Comparison of ENCODE assay signal across 10 cellular contexts in genomic region chr2:144237845-144238637, GRCh38.
DNase-seq lines count a peak whose midpoint lies in the region; ATAC-seq, FAIRE-seq and TF ChIP-seq lines count a peak whose summit lies in the region.
"Had no signal": no experiment of that assay in that cellular context is flagged by ENCODE, and none has a peak within 500 bp of the region (broad histone marks: within the 10 kb centered on the region; RNA-seq: fewer than 3 reads in every experiment).

No MANE protein-coding gene starts in this region.

- peaks cover 19% of the 10 kb centered on the region for H3K36me3 Mint-ChIP-seq in activated naive CD8-positive, alpha-beta T cell treated with anti-CD3 and anti-CD28 coated beads for 36 hours
- peaks cover 7% of the 10 kb centered on the region for H3K36me3 Mint-ChIP-seq in activated naive CD8-positive, alpha-beta T cell treated with anti-CD3 and anti-CD28 coated beads, Interleukin-2, amount 50 U/mL, for 24 hours (ENCODE audit: low read depth)

- CTCF ChIA-PET in H1 (lab: Charles Lee; ENCODE audit: partially characterized antibody): interaction anchor here (0.7 to 0.9 kb wide), 2 partner anchors 93 to 700 kb away, joined by 3 read pairs; no protein-coding TSS in a partner anchor

- no peak overlapping the region for H4K5ac ChIP-seq in H1 (ENCODE audit: insufficient read length, low read depth, low read length)

- no peak overlapping the region for H3K4me3 Mint-ChIP-seq in activated naive CD8-positive, alpha-beta T cell treated with anti-CD3 and anti-CD28 coated beads for 36 hours
- no peak overlapping the region for H3K4me3 Mint-ChIP-seq in activated naive CD8-positive, alpha-beta T cell treated with anti-CD3 and anti-CD28 coated beads, Interleukin-2, amount 50 U/mL, for 24 hours

- no peak overlapping the region for H2AK5ac ChIP-seq in H1 (ENCODE audit: low read depth, low read length)

- H3K4me1 Mint-ChIP-seq in activated naive CD8-positive, alpha-beta T cell treated with anti-CD3 and anti-CD28 coated beads for 36 hours: peaks cover 54% of the 10 kb centered on the region
- H3K4me1 Mint-ChIP-seq in activated naive CD8-positive, alpha-beta T cell treated with anti-CD3 and anti-CD28 coated beads, Interleukin-2, amount 50 U/mL, for 24 hours: peaks cover 88% of the 10 kb centered on the region

- no peak for TF ChIP-seq POLR2A in H1 (IDR thresholded peaks at IDR 0.05; ENCODE audit: control extremely low read depth in 1 of 2, low read depth in 2 of 2, low read length in 2 of 2)
- TF ChIP-seq POLR2A in upper lobe of left lung (IDR thresholded peaks at IDR 0.05): no peak
- no peak for TF ChIP-seq POLR2A in vagina (IDR thresholded peaks at IDR 0.05)

- DNase-seq in activated naive CD8-positive, alpha-beta T cell treated with anti-CD3 and anti-CD28 coated beads for 36 hours: no peak
- DNase-seq in activated naive CD8-positive, alpha-beta T cell treated with anti-CD3 and anti-CD28 coated beads, Interleukin-2, amount 50 U/mL, for 24 hours: no peak
- peak; percentile 63 to 85 for DNase-seq in NCI-H524 (lab: John Stamatoyannopoulos, UW)
- DNase-seq in H1 (ENCODE audit: low read depth in 1 of 2, low spot score in 2 of 2): no peak
- DNase-seq in upper lobe of left lung: peak in 1 of 2 donors; percentile 35
- no peak for DNase-seq in vagina (ENCODE audit: extremely low spot score in 2 of 2)
- DNase-seq: stimulated activated naive CD8-positive, alpha-beta T cell treated with anti-CD3 and anti-CD28 coated beads, Interleukin-15, Interleukin-2, amounts not matched to agents 100 U/mL and 50 U/mL, for 24 hours had no signal

- H2BK15ac ChIP-seq in H1 (ENCODE audit: low read length): no peak overlapping the region

- no peak overlapping the region for H2BK5ac ChIP-seq in H1 (ENCODE audit: low read depth, low read length)

- H3K9me3 Mint-ChIP-seq in activated naive CD8-positive, alpha-beta T cell treated with anti-CD3 and anti-CD28 coated beads for 36 hours: peaks cover 4% of the 10 kb centered on the region
- no peaks in the 10 kb centered on the region for H3K9me3 Mint-ChIP-seq in activated naive CD8-positive, alpha-beta T cell treated with anti-CD3 and anti-CD28 coated beads, Interleukin-2, amount 50 U/mL, for 24 hours

- H3K79me1 ChIP-seq in H1 (ENCODE audit: low read depth, low read length): no peaks in the 10 kb centered on the region

- H3K4me2 ChIP-seq in H1 (ENCODE audit: insufficient read depth in 1 of 2, low read depth in 2 of 2, low read length in 2 of 2): no peak overlapping the region

- no peak for ATAC-seq in activated naive CD8-positive, alpha-beta T cell treated with anti-CD3 and anti-CD28 coated beads, Interleukin-2, amount 50 U/mL, for 24 hours
- ATAC-seq in upper lobe of left lung (ENCODE audit: low FRiP score in 2 of 2) (peak; percentile 40 to 77), HG02678 (IDR thresholded peaks at IDR 0.05; ENCODE audit: unreplicated experiment) (no peak), HG03097 (IDR thresholded peaks at IDR 0.05; ENCODE audit: low FRiP score, unreplicated experiment) (no peak)
- ATAC-seq: stimulated activated naive CD8-positive, alpha-beta T cell treated with anti-CD3 and anti-CD28 coated beads, Interleukin-15, Interleukin-2, amounts not matched to agents 100 U/mL and 50 U/mL, for 24 hours had no signal

- no peak overlapping the region for H2AFZ ChIP-seq in H1 (ENCODE audit: low read length)

- TF ChIP-seq CTCF in H1 (IDR thresholded peaks at IDR 0.05; ENCODE audit: control extremely low read depth in 1 of 3, insufficient read depth in 1 of 3, low read depth in 1 of 3, low read length in 3 of 3): no peak
- TF ChIP-seq CTCF in upper lobe of left lung (IDR thresholded peaks at IDR 0.05): no peak
- no peak for TF ChIP-seq CTCF in vagina (IDR thresholded peaks at IDR 0.05)

- H4K20me1 ChIP-seq in H1 (replicated peaks in 1 of 2; ENCODE audit: control insufficient read depth in 1 of 2, insufficient read depth in 2 of 2, low read length in 2 of 2): no peaks in the 10 kb centered on the region

- no peak overlapping the region for H2BK120ac ChIP-seq in H1 (replicated peaks; ENCODE audit: low read depth, low read length)

- H3K4me1 ChIP-seq in H1 (replicated peaks in 1 of 4; ENCODE audit: control insufficient read depth in 3 of 4, insufficient read depth in 4 of 4, low read length in 3 of 4) (peaks cover 0 to 16% (median 6%) of the 10 kb centered on the region in 4 experiments; a peak in 4 of 7 replicates), upper lobe of left lung (peaks cover 0 to 14% (median 11%) of the 10 kb centered on the region in 4 donors), vagina (peaks cover 8% of the 10 kb centered on the region)

- no peak overlapping the region for H3K27ac ChIP-seq in H1 (ENCODE audit: low read depth, low read length)
- peak overlapping the region in 2 of 4 donors; percentile 22 to 37 for H3K27ac ChIP-seq in upper lobe of left lung
- no peak overlapping the region for H3K27ac ChIP-seq in vagina
- H3K27ac ChIP-seq: epithelial cell of prostate had no signal

- H3K18ac ChIP-seq in H1 (ENCODE audit: extremely low read depth, low read length): no peak overlapping the region

- no peak overlapping the region for H3K14ac ChIP-seq in H1 (ENCODE audit: insufficient read length)

- intact Hi-C loops in vagina (cut with DNase I): no loop called here

- no peaks in the 10 kb centered on the region; the same call in 1 of the 2 replicates for H3K23me2 ChIP-seq in H1 (ENCODE audit: low read depth, low read length)

- no peak overlapping the region for H3K9ac ChIP-seq in H1 (replicated peaks in 1 of 4; ENCODE audit: extremely low read depth in 1 of 4, low read depth in 3 of 4, low read length in 3 of 4)

- no peak for TF ChIP-seq RAD21 in H1 (IDR thresholded peaks at IDR 0.05 in 1 of 2, conservative IDR thresholded peaks at IDR 0.05 in 1 of 2; ENCODE audit: low read depth in 2 of 2, low read length in 2 of 2)

- H3K9me3 ChIP-seq in H1 (ENCODE audit: insufficient read depth in 2 of 2, low read depth in 1 of 2, low read length in 1 of 2): no peaks in the 10 kb centered on the region
- no peaks in the 10 kb centered on the region for H3K9me3 ChIP-seq in upper lobe of left lung
- H3K9me3 ChIP-seq in vagina: no peaks in the 10 kb centered on the region

- TF ChIP-seq EP300 in H1 (IDR thresholded peaks at IDR 0.05; ENCODE audit: borderline replicate concordance in 1 of 2, low read depth in 2 of 2, low read length in 2 of 2) (no peak), upper lobe of left lung (IDR thresholded peaks at IDR 0.05) (no peak)

- peak overlapping the region; percentile 26 for H3K27ac Mint-ChIP-seq in activated naive CD8-positive, alpha-beta T cell treated with anti-CD3 and anti-CD28 coated beads for 36 hours
- H3K27ac Mint-ChIP-seq in activated naive CD8-positive, alpha-beta T cell treated with anti-CD3 and anti-CD28 coated beads, Interleukin-2, amount 50 U/mL, for 24 hours: no peak overlapping the region

- no peaks in the 10 kb centered on the region for H3K27me3 Mint-ChIP-seq in activated naive CD8-positive, alpha-beta T cell treated with anti-CD3 and anti-CD28 coated beads for 36 hours
- H3K27me3 Mint-ChIP-seq in activated naive CD8-positive, alpha-beta T cell treated with anti-CD3 and anti-CD28 coated beads, Interleukin-2, amount 50 U/mL, for 24 hours: no peaks in the 10 kb centered on the region

- no peaks in the 10 kb centered on the region for H3K36me3 ChIP-seq in H1 (ENCODE audit: control insufficient read depth in 2 of 4, insufficient read depth in 4 of 4, low read length in 3 of 4)
- no peaks in the 10 kb centered on the region for H3K36me3 ChIP-seq in upper lobe of left lung
- H3K36me3 ChIP-seq in vagina: no peaks in the 10 kb centered on the region

- H3K56ac ChIP-seq in H1 (replicated peaks; ENCODE audit: insufficient read length, low read depth, low read length): no peak overlapping the region

- H2BK12ac ChIP-seq in H1 (ENCODE audit: low read depth, low read length): no peak overlapping the region; the same call in 1 of the 2 replicates

- H2BK20ac ChIP-seq in H1 (ENCODE audit: low read length): no peak overlapping the region

- peak overlapping the region; percentile 56 for H4K91ac ChIP-seq in H1 (replicated peaks; ENCODE audit: insufficient read length, low read length)

- no peak overlapping the region for H3K4ac ChIP-seq in H1 (replicated peaks; ENCODE audit: insufficient read length, low read depth, low read length)

- H3K79me2 ChIP-seq in H1 (ENCODE audit: control insufficient read depth in 1 of 2, insufficient read depth in 2 of 2, low read length in 2 of 2): no peaks in the 10 kb centered on the region; a peak in 1 of 4 replicates

- 75% methylated on average over 2 of the region's 2 CpGs; no CpG with 5 or more reads in 1 of the 2 experiments for WGBS in H1 (ENCODE audit: extremely low coverage in 1 of 2, insufficient coverage in 1 of 2, insufficient read length in 1 of 2, insufficient replicate concordance in 2 of 2, low coverage in 1 of 2, low lambda C conversion rate in 2 of 2, missing lambda C conversion rate in 1 of 2), 2 experiments
- WGBS in upper lobe of left lung, 2 donors: 38 to 54% methylated on average over 2 of the region's 2 CpGs

- no peak overlapping the region for H4K8ac ChIP-seq in H1 (ENCODE audit: extremely low read depth, insufficient read depth, low read length)

- POLR2A ChIA-PET in H1 (lab: Charles Lee; ENCODE audit: partially characterized antibody): interaction anchor here (0.6 kb wide), 1 partner anchor 87 kb away, joined by 3 read pairs; no protein-coding TSS in a partner anchor

- H3K27me3 ChIP-seq in H1 (replicated peaks in 1 of 4; ENCODE audit: control insufficient read depth in 3 of 4, extremely low read depth in 1 of 4, insufficient read depth in 3 of 4, low read length in 3 of 4) (no peaks in the 10 kb centered on the region), upper lobe of left lung (no peaks in the 10 kb centered on the region), vagina (no peaks in the 10 kb centered on the region)

- no peak overlapping the region for H3K23ac ChIP-seq in H1 (ENCODE audit: insufficient read length)

- FAIRE-seq in H1 (lab: Jason Lieb, UNC): no peak

- H3K4me3 ChIP-seq in H1 (ENCODE audit: extremely low read depth in 1 of 4, insufficient read depth in 2 of 4, low read depth in 3 of 4, low read length in 4 of 4) (no peak overlapping the region), upper lobe of left lung (no peak overlapping the region), vagina (no peak overlapping the region)

TF ChIP-seq in H1, 55 proteins besides CTCF, POLR2A, EP300 and RAD21 (continues in another document):
- TF ChIP-seq YY1 (IDR thresholded peaks at IDR 0.05; ENCODE audit: low read depth, low read length): no peak
- no peak for TF ChIP-seq GABPA (IDR thresholded peaks at IDR 0.05; ENCODE audit: borderline replicate concordance, insufficient read depth, low read length)
- TF ChIP-seq FOSL1 (IDR thresholded peaks at IDR 0.05; ENCODE audit: insufficient read depth, low read depth, low read length): no peak
- no peak for TF ChIP-seq CBX5 (IDR thresholded peaks at IDR 0.05; ENCODE audit: low read depth, low read length)
- no peak for TF ChIP-seq TCF12 (IDR thresholded peaks at IDR 0.05; ENCODE audit: low read depth, low read length)
- no peak for TF ChIP-seq MAFK (IDR thresholded peaks at IDR 0.05; ENCODE audit: low read depth, low read length)
- TF ChIP-seq BACH1 (IDR thresholded peaks at IDR 0.05; ENCODE audit: low read length): no peak
- TF ChIP-seq SIX5 (IDR thresholded peaks at IDR 0.05; ENCODE audit: low read depth, low read length): no peak

Comparison
In these comparisons a context has a peak if more than half of its experiments do, and no peak if none do; other contexts are left out.
1. DNase-seq: peak in NCI-H524 (2 of 2); none in activated naive CD8-positive, alpha-beta T cell treated with anti-CD3 and anti-CD28 coated beads for 36 hours (single experiment), activated naive CD8-positive, alpha-beta T cell treated with anti-CD3 and anti-CD28 coated beads, Interleukin-2, amount 50 U/mL, for 24 hours (single experiment), H1 (0 of 2) and vagina (0 of 2).
2. ATAC-seq: peak in upper lobe of left lung (2 of 2); none in activated naive CD8-positive, alpha-beta T cell treated with anti-CD3 and anti-CD28 coated beads, Interleukin-2, amount 50 U/mL, for 24 hours (single experiment), HG02678 (single experiment) and HG03097 (single experiment).